ENCODE assay signal across 10 cellular contexts in genomic region chr16:10577305-10578202, GRCh38. TPM values are rescaled to one million over a fixed set of nuclear protein-coding genes. Genes with fewer than 3 reads are reported as not detected.
DNase-seq lines count a peak whose midpoint lies in the region; ATAC-seq lines count a peak whose summit lies in the region.
"Had no signal": no experiment of that assay in that cellular context is flagged by ENCODE, and none has a peak within 500 bp of the region (broad histone marks: within the 10 kb centered on the region; RNA-seq: fewer than 3 reads in every experiment).

No MANE protein-coding gene starts in this region.

- no peaks in the 10 kb centered on the region for H3K4me1 Mint-ChIP-seq in activated CD8-positive, alpha-beta memory T cell treated with anti-CD3 and anti-CD28 coated beads, Interleukin-2, amount 10 ng/mL, durations not matched to agents 7 days and 5 days

- peak; percentile 72 for DNase-seq in AG08395 (ENCODE audit: low spot score)
- peak; percentile 68 for DNase-seq in NCI-H2107 treated with DMSO at 0.1 percent for 48 hours (lab: John Stamatoyannopoulos, UW; ENCODE audit: unreplicated experiment)
- no peak for DNase-seq in epithelial cell of prostate (ENCODE audit: low read depth, low spot score)
- no peak for DNase-seq in MV-4-11 (lab: John Stamatoyannopoulos, UW)
- DNase-seq in activated CD8-positive, alpha-beta memory T cell treated with anti-CD3 and anti-CD28 coated beads, Interleukin-2, amount 10 ng/mL, durations not matched to agents 7 days and 5 days = no peak
- no peak for DNase-seq in nucleus accumbens (lab: John Stamatoyannopoulos, UW)
- DNase-seq: activated T-cell treated with anti-CD3 and anti-CD28 coated beads for 4 hours, BE2C had no signal

- peaks cover 41% of the 10 kb centered on the region for H3K27me3 Mint-ChIP-seq in activated CD8-positive, alpha-beta memory T cell treated with anti-CD3 and anti-CD28 coated beads, Interleukin-2, amount 10 ng/mL, durations not matched to agents 7 days and 5 days

- H3K36me3 ChIP-seq in muscle layer of colon (ENCODE audit: insufficient read depth, low read length) = no peaks in the 10 kb centered on the region
- H3K36me3 ChIP-seq: BE2C had no signal

- no peaks in the 10 kb centered on the region for H3K9me3 ChIP-seq in muscle layer of colon (ENCODE audit: low read length)
- H3K9me3 ChIP-seq: BE2C had no signal

- CTCF ChIA-PET in activated CD8-positive, alpha-beta memory T cell treated with anti-CD3 and anti-CD28 coated beads, Interleukin-2, amount 10 ng/mL, durations not matched to agents 7 days and 5 days (lab: Charles Lee) = no interaction called here

- H3K27me3 ChIP-seq in muscle layer of colon (ENCODE audit: control insufficient read depth in 1 of 2, insufficient read depth in 2 of 2, low read length in 2 of 2) = no peaks in the 10 kb centered on the region
- H3K27me3 ChIP-seq: BE2C had no signal

- no peak overlapping the region for H3K27ac Mint-ChIP-seq in activated CD8-positive, alpha-beta memory T cell treated with anti-CD3 and anti-CD28 coated beads, Interleukin-2, amount 10 ng/mL, durations not matched to agents 7 days and 5 days

- peak overlapping the region; percentile 46 for H3K9ac ChIP-seq in muscle layer of colon (ENCODE audit: low read length)

- no peak overlapping the region for H3K4me3 Mint-ChIP-seq in activated CD8-positive, alpha-beta memory T cell treated with anti-CD3 and anti-CD28 coated beads, Interleukin-2, amount 10 ng/mL, durations not matched to agents 7 days and 5 days

- H3K27ac ChIP-seq in epithelial cell of prostate (peak overlapping the region; percentile 62), muscle layer of colon (ENCODE audit: low read depth, low read length) (no peak overlapping the region)

- H3K4me3 ChIP-seq in muscle layer of colon (ENCODE audit: low read depth in 1 of 2, low read length in 2 of 2) = peak overlapping the region in 1 of 2 donors; percentile 86

- H3K36me3 Mint-ChIP-seq in activated CD8-positive, alpha-beta memory T cell treated with anti-CD3 and anti-CD28 coated beads, Interleukin-2, amount 10 ng/mL, durations not matched to agents 7 days and 5 days = no peaks in the 10 kb centered on the region

- H3K9me3 Mint-ChIP-seq in activated CD8-positive, alpha-beta memory T cell treated with anti-CD3 and anti-CD28 coated beads, Interleukin-2, amount 10 ng/mL, durations not matched to agents 7 days and 5 days (ENCODE audit: low read depth) = no peaks in the 10 kb centered on the region

- H3K4me1 ChIP-seq in muscle layer of colon (ENCODE audit: insufficient read depth, low read length) = peaks cover 35% of the 10 kb centered on the region
- H3K4me1 ChIP-seq: BE2C had no signal

- no peak for ATAC-seq in activated CD8-positive, alpha-beta memory T cell treated with anti-CD3 and anti-CD28 coated beads, Interleukin-2, amount 10 ng/mL, durations not matched to agents 7 days and 5 days
- ATAC-seq in GM18868 (IDR thresholded peaks at IDR 0.05; ENCODE audit: unreplicated experiment) = no peak

RNA-seq across cellular contexts. Expression of gene EMP2, which starts 2.8 kb away (rescaled TPM):
- not detected for total RNA-seq in activated CD8-positive, alpha-beta memory T cell treated with anti-CD3 and anti-CD28 coated beads, Interleukin-2, amount 10 ng/mL, durations not matched to agents 7 days and 5 days

Comparison
In these comparisons a context has a peak if more than half of its experiments do, and no peak if none do; other contexts are left out.
1. DNase-seq: peak in AG08395 (single experiment) and NCI-H2107 treated with DMSO at 0.1 percent for 48 hours (single experiment); none in epithelial cell of prostate (single experiment), MV-4-11 (single experiment), activated CD8-positive, alpha-beta memory T cell treated with anti-CD3 and anti-CD28 coated beads, Interleukin-2, amount 10 ng/mL, durations not matched to agents 7 days and 5 days (single experiment) and nucleus accumbens (0 of 56).